35 cellular contexts compared by ENCODE assay signal in genomic region chr13:86095351-86095750, GRCh38.
"Had no signal": no experiment of that assay in that cellular context is flagged by ENCODE, and none has a peak within 500 bp of the region (broad histone marks: within the 10 kb centered on the region; RNA-seq: fewer than 3 reads in every experiment).

No MANE protein-coding gene starts in this region.

- H3K4me1 Mint-ChIP-seq: activated B cell treated with CpG ODN at 0.5 μM for 24 hours; activated CD4-positive, alpha-beta memory T cell treated with anti-CD3 and anti-CD28 coated beads, Interleukin-2, amount 10 ng/mL, durations not matched to agents 7 days and 5 days; activated CD4-positive, alpha-beta T cell treated with anti-CD3 and anti-CD28 coated beads, Interleukin-2, amount 10 ng/mL, durations not matched to agents 7 days and 5 days; activated CD8-positive, alpha-beta memory T cell treated with anti-CD3 and anti-CD28 coated beads, Interleukin-2, amount 10 ng/mL, durations not matched to agents 7 days and 5 days; activated naive CD4-positive, alpha-beta T cell treated with anti-CD3 and anti-CD28 coated beads, Interleukin-2, amount 10 ng/mL, durations not matched to agents 7 days and 5 days; activated naive CD4-positive, alpha-beta T cell treated with anti-CD3 and anti-CD28 coated beads, Interleukin-2, amount 50 U/mL, for 24 hours; activated naive CD8-positive, alpha-beta T cell treated with anti-CD3 and anti-CD28 coated beads, Interleukin-2, amount 10 ng/mL, durations not matched to agents 7 days and 5 days; activated naive CD8-positive, alpha-beta T cell treated with anti-CD3 and anti-CD28 coated beads, Interleukin-2, amount 50 U/mL, for 24 hours; brain; central memory CD8-positive, alpha-beta T cell had no signal

- H3K9me3 Mint-ChIP-seq: activated naive CD4-positive, alpha-beta T cell treated with anti-CD3 and anti-CD28 coated beads, Interleukin-2, amount 50 U/mL, for 24 hours; brain had no signal

- H3K27ac ChIP-seq: ascending aorta, cardiac muscle cell, VCaP had no signal

- H3K4me3 ChIP-seq: ascending aorta, cardiac muscle cell had no signal

- H3K4me1 ChIP-seq: ascending aorta had no signal

- H3K4me3 Mint-ChIP-seq: activated B cell treated with CpG ODN at 0.5 μM for 24 hours; activated CD4-positive, alpha-beta memory T cell treated with anti-CD3 and anti-CD28 coated beads, Interleukin-2, amount 10 ng/mL, durations not matched to agents 7 days and 5 days; activated CD4-positive, alpha-beta T cell treated with anti-CD3 and anti-CD28 coated beads, Interleukin-2, amount 10 ng/mL, durations not matched to agents 7 days and 5 days; activated CD8-positive, alpha-beta memory T cell treated with anti-CD3 and anti-CD28 coated beads, Interleukin-2, amount 10 ng/mL, durations not matched to agents 7 days and 5 days; activated CD8-positive, alpha-beta T cell treated with anti-CD3 and anti-CD28 coated beads, Interleukin-2, amount 10 ng/mL, durations not matched to agents 7 days and 5 days; activated naive CD4-positive, alpha-beta T cell treated with anti-CD3 and anti-CD28 coated beads, Interleukin-2, amount 10 ng/mL, durations not matched to agents 7 days and 5 days; activated naive CD4-positive, alpha-beta T cell treated with anti-CD3 and anti-CD28 coated beads, Interleukin-2, amount 50 U/mL, for 24 hours; activated naive CD8-positive, alpha-beta T cell; activated naive CD8-positive, alpha-beta T cell treated with anti-CD3 and anti-CD28 coated beads, Interleukin-2, amount 10 ng/mL, durations not matched to agents 7 days and 5 days; activated naive CD8-positive, alpha-beta T cell treated with anti-CD3 and anti-CD28 coated beads, Interleukin-2, amount 50 U/mL, for 24 hours; activated T-cell treated with anti-CD3 and anti-CD28 coated beads, Interleukin-2, amount 50 U/mL, for 24 hours; brain; central memory CD8-positive, alpha-beta T cell; T-helper 1 cell treated with Interleukin-12 subunit alpha and Interleukin-12 subunit beta and Interleukin-4 antibody, amounts not matched to agents 30 μg/mL and 1 μg/mL, for 36 hours; T-helper 2 cell treated with Interferon-gamma antibody and Interleukin-4, amounts not matched to agents 5 μg/mL and 100 μg/mL, for 36 hours had no signal

- ATAC-seq: activated CD8-positive, alpha-beta memory T cell treated with anti-CD3 and anti-CD28 coated beads, Interleukin-2, amount 10 ng/mL, durations not matched to agents 7 days and 5 days; activated CD8-positive, alpha-beta T cell treated with anti-CD3 and anti-CD28 coated beads, Interleukin-2, amount 10 ng/mL, durations not matched to agents 7 days and 5 days; activated naive CD8-positive, alpha-beta T cell treated with anti-CD3 and anti-CD28 coated beads, Interleukin-2, amount 50 U/mL, for 24 hours had no signal

- H3K36me3 ChIP-seq: ascending aorta, cardiac muscle cell had no signal

- DNase-seq: activated B cell treated with CpG ODN at 0.5 μM for 24 hours; activated CD4-positive, alpha-beta memory T cell treated with anti-CD3 and anti-CD28 coated beads, Interleukin-2, amount 10 ng/mL, durations not matched to agents 7 days and 5 days; activated CD4-positive, alpha-beta T cell treated with anti-CD3 and anti-CD28 coated beads for 4 hours; activated CD4-positive, alpha-beta T cell treated with anti-CD3 and anti-CD28 coated beads, Interleukin-2, amount 10 ng/mL, durations not matched to agents 7 days and 5 days; activated CD4-positive, alpha-beta T cell treated with anti-CD3 and anti-CD28 coated beads, Interleukin-2, amount 50 U/mL, for 48 hours; activated CD4-positive, CD25-positive, alpha-beta regulatory T cell treated with anti-CD3 and anti-CD28 coated beads, Interleukin-2, amount 50 U/mL, for 72 hours; activated CD8-positive, alpha-beta memory T cell treated with anti-CD3 and anti-CD28 coated beads for 24 hours; activated CD8-positive, alpha-beta memory T cell treated with anti-CD3 and anti-CD28 coated beads, Interleukin-2, amount 10 ng/mL, durations not matched to agents 7 days and 5 days; activated CD8-positive, alpha-beta memory T cell treated with anti-CD3 and anti-CD28 coated beads, Interleukin-2, amount 50 U/mL, for 48 hours; activated CD8-positive, alpha-beta T cell treated with anti-CD3 and anti-CD28 coated beads, Interleukin-2, amount 10 ng/mL, durations not matched to agents 7 days and 5 days; activated effector memory CD4-positive, alpha-beta T cell treated with Interleukin-2 at 50 U/mL for 16 hours; activated gamma-delta T cell; activated naive CD4-positive, alpha-beta T cell treated with anti-CD3 and anti-CD28 coated beads, Interleukin-2, amount 10 ng/mL, durations not matched to agents 7 days and 5 days; activated naive CD4-positive, alpha-beta T cell treated with Interleukin-2 at 50 U/mL for 16 hours; activated naive CD8-positive, alpha-beta T cell treated with anti-CD3 and anti-CD28 coated beads, Interleukin-2, amount 10 ng/mL, durations not matched to agents 7 days and 5 days; activated naive CD8-positive, alpha-beta T cell treated with anti-CD3 and anti-CD28 coated beads, Interleukin-2, amount 50 U/mL, for 24 hours; activated T-cell treated with anti-CD3 and anti-CD28 coated beads, Interleukin-2, amount 50 U/mL, for 24 hours; activated T-cell treated with anti-CD3 and anti-CD28 coated beads, Interleukin-2, amount 50 U/mL, for 48 hours; amygdala; anterior cingulate cortex; caudate nucleus; cerebellar nuclear complex; T-helper 1 cell; T-helper 2 cell; T-helper 9 cell had no signal

- H3K36me3 Mint-ChIP-seq: activated CD8-positive, alpha-beta memory T cell treated with anti-CD3 and anti-CD28 coated beads, Interleukin-2, amount 10 ng/mL, durations not matched to agents 7 days and 5 days; activated naive CD4-positive, alpha-beta T cell treated with anti-CD3 and anti-CD28 coated beads, Interleukin-2, amount 10 ng/mL, durations not matched to agents 7 days and 5 days; activated naive CD4-positive, alpha-beta T cell treated with anti-CD3 and anti-CD28 coated beads, Interleukin-2, amount 50 U/mL, for 24 hours; activated naive CD8-positive, alpha-beta T cell; activated naive CD8-positive, alpha-beta T cell treated with anti-CD3 and anti-CD28 coated beads, Interleukin-2, amount 10 ng/mL, durations not matched to agents 7 days and 5 days; brain had no signal

- H3K9me3 ChIP-seq: ascending aorta had no signal

- H3K27me3 ChIP-seq: ascending aorta, cardiac muscle cell had no signal

- H3K27ac Mint-ChIP-seq: activated B cell treated with CpG ODN at 0.5 μM for 24 hours; activated CD4-positive, alpha-beta memory T cell treated with anti-CD3 and anti-CD28 coated beads, Interleukin-2, amount 10 ng/mL, durations not matched to agents 7 days and 5 days; activated CD4-positive, alpha-beta T cell treated with anti-CD3 and anti-CD28 coated beads, Interleukin-2, amount 10 ng/mL, durations not matched to agents 7 days and 5 days; activated CD8-positive, alpha-beta memory T cell treated with anti-CD3 and anti-CD28 coated beads, Interleukin-2, amount 10 ng/mL, durations not matched to agents 7 days and 5 days; activated CD8-positive, alpha-beta T cell treated with anti-CD3 and anti-CD28 coated beads, Interleukin-2, amount 10 ng/mL, durations not matched to agents 7 days and 5 days; activated naive CD4-positive, alpha-beta T cell treated with anti-CD3 and anti-CD28 coated beads, Interleukin-2, amount 10 ng/mL, durations not matched to agents 7 days and 5 days; activated naive CD4-positive, alpha-beta T cell treated with anti-CD3 and anti-CD28 coated beads, Interleukin-2, amount 50 U/mL, for 24 hours; activated naive CD8-positive, alpha-beta T cell; activated naive CD8-positive, alpha-beta T cell treated with anti-CD3 and anti-CD28 coated beads, Interleukin-2, amount 10 ng/mL, durations not matched to agents 7 days and 5 days; activated naive CD8-positive, alpha-beta T cell treated with anti-CD3 and anti-CD28 coated beads, Interleukin-2, amount 50 U/mL, for 24 hours; activated T-cell treated with anti-CD3 and anti-CD28 coated beads, Interleukin-2, amount 50 U/mL, for 24 hours; activated T-helper 2 cell treated with anti-CD3 and anti-CD28 coated beads, Interferon-gamma antibody, Interleukin-2, Interleukin-4, amounts not matched to agents 10 μg/mL and 5 μg/mL and 100 μg/mL, durations not matched to agents 14 hours and 24 hours and 36 hours; brain; T-helper 1 cell treated with Interleukin-12 subunit alpha and Interleukin-12 subunit beta and Interleukin-4 antibody, amounts not matched to agents 30 μg/mL and 1 μg/mL, for 36 hours; T-helper 2 cell treated with Interferon-gamma antibody and Interleukin-4, amounts not matched to agents 5 μg/mL and 100 μg/mL, for 36 hours had no signal

- H3K27me3 Mint-ChIP-seq: activated B cell treated with CpG ODN at 0.5 μM for 24 hours; activated CD4-positive, alpha-beta memory T cell treated with anti-CD3 and anti-CD28 coated beads, Interleukin-2, amount 10 ng/mL, durations not matched to agents 7 days and 5 days; activated CD4-positive, alpha-beta T cell treated with anti-CD3 and anti-CD28 coated beads, Interleukin-2, amount 10 ng/mL, durations not matched to agents 7 days and 5 days; activated CD8-positive, alpha-beta memory T cell treated with anti-CD3 and anti-CD28 coated beads, Interleukin-2, amount 10 ng/mL, durations not matched to agents 7 days and 5 days; activated naive CD4-positive, alpha-beta T cell treated with anti-CD3 and anti-CD28 coated beads, Interleukin-2, amount 10 ng/mL, durations not matched to agents 7 days and 5 days; activated naive CD4-positive, alpha-beta T cell treated with anti-CD3 and anti-CD28 coated beads, Interleukin-2, amount 50 U/mL, for 24 hours; activated naive CD8-positive, alpha-beta T cell; activated naive CD8-positive, alpha-beta T cell treated with anti-CD3 and anti-CD28 coated beads, Interleukin-2, amount 10 ng/mL, durations not matched to agents 7 days and 5 days; activated naive CD8-positive, alpha-beta T cell treated with anti-CD3 and anti-CD28 coated beads, Interleukin-2, amount 50 U/mL, for 24 hours; activated T-cell treated with anti-CD3 and anti-CD28 coated beads, Interleukin-2, amount 50 U/mL, for 24 hours; central memory CD8-positive, alpha-beta T cell had no signal
